8 cellular contexts compared by ENCODE assay signal in the genomic region with DNA sequence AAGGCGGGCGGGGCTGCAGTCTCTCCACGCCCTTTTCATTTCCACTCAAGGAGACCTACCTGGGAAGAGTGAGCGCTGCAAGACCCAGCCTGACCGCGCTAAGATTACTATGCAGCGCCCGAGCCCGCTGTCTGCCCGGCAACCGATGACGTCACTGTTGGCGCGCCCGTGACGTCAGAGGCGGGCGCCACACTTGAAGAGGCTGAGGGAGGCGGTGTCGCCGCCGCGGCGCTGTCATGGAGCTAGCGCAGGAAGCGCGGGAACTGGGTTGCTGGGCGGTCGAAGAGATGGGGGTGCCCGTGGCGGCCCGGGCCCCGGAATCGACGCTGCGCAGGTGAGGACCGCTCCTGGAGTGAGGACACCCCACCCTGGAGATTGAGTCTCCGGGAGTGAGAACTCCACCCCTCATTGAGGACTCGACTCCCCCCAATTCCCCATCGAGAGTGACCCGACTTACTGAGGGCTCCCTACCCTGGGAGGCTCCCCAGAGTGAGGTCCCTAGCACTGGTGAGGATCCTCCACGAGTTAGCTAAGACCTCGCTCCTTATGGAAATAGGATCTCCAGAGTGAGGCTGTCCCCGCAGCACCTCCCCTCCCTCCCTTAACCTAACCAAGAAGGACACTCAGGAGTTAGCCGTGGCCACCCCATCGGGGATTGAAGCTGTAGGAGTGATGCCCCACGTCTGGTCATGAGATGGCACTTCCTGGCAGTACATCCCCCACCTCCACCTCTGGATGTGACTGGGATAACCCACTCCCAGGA. TPM values are rescaled to one million over a fixed set of nuclear protein-coding genes. Genes with fewer than 3 reads are reported as not detected.
DNase-seq lines count a peak whose midpoint lies in the region; ATAC-seq and TF ChIP-seq lines count a peak whose summit lies in the region.

A gene with protein sequence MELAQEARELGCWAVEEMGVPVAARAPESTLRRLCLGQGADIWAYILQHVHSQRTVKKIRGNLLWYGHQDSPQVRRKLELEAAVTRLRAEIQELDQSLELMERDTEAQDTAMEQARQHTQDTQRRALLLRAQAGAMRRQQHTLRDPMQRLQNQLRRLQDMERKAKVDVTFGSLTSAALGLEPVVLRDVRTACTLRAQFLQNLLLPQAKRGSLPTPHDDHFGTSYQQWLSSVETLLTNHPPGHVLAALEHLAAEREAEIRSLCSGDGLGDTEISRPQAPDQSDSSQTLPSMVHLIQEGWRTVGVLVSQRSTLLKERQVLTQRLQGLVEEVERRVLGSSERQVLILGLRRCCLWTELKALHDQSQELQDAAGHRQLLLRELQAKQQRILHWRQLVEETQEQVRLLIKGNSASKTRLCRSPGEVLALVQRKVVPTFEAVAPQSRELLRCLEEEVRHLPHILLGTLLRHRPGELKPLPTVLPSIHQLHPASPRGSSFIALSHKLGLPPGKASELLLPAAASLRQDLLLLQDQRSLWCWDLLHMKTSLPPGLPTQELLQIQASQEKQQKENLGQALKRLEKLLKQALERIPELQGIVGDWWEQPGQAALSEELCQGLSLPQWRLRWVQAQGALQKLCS (plus strand): TSS at position 177 of the 763 bp plus-strand sequence. CDS start 60 bp downstream, at position 237.

- H3K36me3 ChIP-seq in BJ (ENCODE audit: control insufficient read depth, insufficient read depth, low read length): no peaks in the 10 kb centered on the region

- peak within 1 kb of the TSS; percentile 89 for H3K4me3 Mint-ChIP-seq in activated CD4-positive, alpha-beta T cell treated with anti-CD3 and anti-CD28 coated beads, Interleukin-2, amount 10 ng/mL, durations not matched to agents 24 days and 14 days

- peaks cover 7% of the 10 kb centered on the region for H3K9me3 Mint-ChIP-seq in activated CD4-positive, alpha-beta T cell treated with anti-CD3 and anti-CD28 coated beads, Interleukin-2, amount 10 ng/mL, durations not matched to agents 24 days and 14 days

- CTCF ChIA-PET in BJ (lab: Yijun Ruan, JAX): interaction anchor here (0.9 to 1.6 kb wide), 3 partner anchors 16 to 260 kb away, joined by 3 to 5 read pairs (median 4); no protein-coding TSS in a partner anchor

- peak within 1 kb of the TSS; percentile 93 for H3K4me3 ChIP-seq in BJ (ENCODE audit: low read depth, low read length)
- peak within 1 kb of the TSS; percentile 80 for H3K4me3 ChIP-seq in coronary artery

- peak within 1 kb of the TSS; percentile 92 for H3K27ac Mint-ChIP-seq in activated CD4-positive, alpha-beta T cell treated with anti-CD3 and anti-CD28 coated beads, Interleukin-2, amount 10 ng/mL, durations not matched to agents 24 days and 14 days

- peak; percentile 19 for DNase-seq in BJ (ENCODE audit: low read depth)
- DNase-seq in NCI-H69 (lab: John Stamatoyannopoulos, UW): peak; percentile 97
- peak; percentile 99 for DNase-seq in activated CD4-positive, alpha-beta T cell treated with anti-CD3 and anti-CD28 coated beads, Interleukin-2, amount 10 ng/mL, durations not matched to agents 24 days and 14 days
- DNase-seq in coronary artery (ENCODE audit: low spot score): peak; percentile 94
- peak; percentile 88 to 95 for DNase-seq in left colon
- peak; percentile 95 for DNase-seq in stimulated activated CD4-positive, alpha-beta T cell treated with anti-CD3 and anti-CD28 coated beads, Interleukin-1b, Interleukin-23, amount 100 ng/mL, for 4 hours (ENCODE audit: low read depth in 2 of 2)

- no peaks in the 10 kb centered on the region for H3K27me3 Mint-ChIP-seq in activated CD4-positive, alpha-beta T cell treated with anti-CD3 and anti-CD28 coated beads, Interleukin-2, amount 10 ng/mL, durations not matched to agents 24 days and 14 days

- intact Hi-C loops in activated CD4-positive, alpha-beta T cell treated with anti-CD3 and anti-CD28 coated beads, Interleukin-2, amount 10 ng/mL, durations not matched to agents 24 days and 14 days (cut with micrococcal nuclease): loop anchor here (1.0 to 2.0 kb wide), 3 partner anchors 16 to 67 kb away; a partner anchor contains a TSS
- intact Hi-C loops in left colon (cut with DNase I, micrococcal nuclease): no loop called here

- peaks cover 28% of the 10 kb centered on the region for H3K4me1 Mint-ChIP-seq in activated CD4-positive, alpha-beta T cell treated with anti-CD3 and anti-CD28 coated beads, Interleukin-2, amount 10 ng/mL, durations not matched to agents 24 days and 14 days

- 0 out of 2 replicates have a peak, but pooled peaks cover 1% of the 10 kb centered on the region for H3K27me3 ChIP-seq in BJ (ENCODE audit: control insufficient read depth, insufficient read depth, low read length)

- no peak for TF ChIP-seq CTCF in BJ (IDR thresholded peaks at IDR 0.05; ENCODE audit: insufficient read depth, low read depth, low read length)
- no peak for TF ChIP-seq CTCF in coronary artery (IDR thresholded peaks at IDR 0.05)

- ATAC-seq in GM19324 (IDR thresholded peaks at IDR 0.05; ENCODE audit: low FRiP score, unreplicated experiment): peak; percentile 88
- peak; percentile 49 for ATAC-seq in HG03469 (IDR thresholded peaks at IDR 0.05; ENCODE audit: unreplicated experiment)
- peak; percentile 99 for ATAC-seq in left colon

- peak within 1 kb of the TSS; percentile 57 to 68 for H3K27ac ChIP-seq in coronary artery

- peaks cover 17% of the 10 kb centered on the region for H3K36me3 Mint-ChIP-seq in activated CD4-positive, alpha-beta T cell treated with anti-CD3 and anti-CD28 coated beads, Interleukin-2, amount 10 ng/mL, durations not matched to agents 24 days and 14 days (ENCODE audit: low read depth)

- POLR2A ChIA-PET in BJ (lab: Charles Lee): no interaction called here

RNA-seq across cellular contexts. Expression of the gene that starts here (rescaled TPM):
- polyA plus RNA-seq in BJ (2011; rRNA removed): 2.3 and 3.9 TPM in 2 replicates
- polyA minus RNA-seq in BJ (2011; rRNA and poly(A)+ RNA removed): 1.8 and 2.1 TPM in 2 replicates
- 45.8 TPM in 2 replicates for total RNA-seq in activated CD4-positive, alpha-beta T cell treated with anti-CD3 and anti-CD28 coated beads, Interleukin-2, amount 10 ng/mL, durations not matched to agents 24 days and 14 days
- total RNA-seq in left colon: 1 to 10 TPM; 5.0 to 7.7 TPM

Comparison
In these comparisons a context has a peak if more than half of its experiments do, and no peak if none do; other contexts are left out.
1. Peak in every context shown above with its lines: DNase-seq, ATAC-seq, H3K4me3 ChIP-seq and H3K27ac ChIP-seq.
2. DNase-seq: peak in every context shown above with its lines; median percentile 99 in activated CD4-positive, alpha-beta T cell treated with anti-CD3 and anti-CD28 coated beads, Interleukin-2, amount 10 ng/mL, durations not matched to agents 24 days and 14 days; 97 in NCI-H69; 95 in stimulated activated CD4-positive, alpha-beta T cell treated with anti-CD3 and anti-CD28 coated beads, Interleukin-1b, Interleukin-23, amount 100 ng/mL, for 4 hours; 94 in coronary artery; 92 in left colon; 19 in BJ.
3. ATAC-seq: peak in every context shown above with its lines; median percentile 99 in left colon; 88 in GM19324; 49 in HG03469.